8 cellular contexts compared by ENCODE assay signal in genomic region chr7:5636914-5637313, GRCh38. TPM values are rescaled to one million over a fixed set of nuclear protein-coding genes. Genes with fewer than 3 reads are reported as not detected.
A peak's percentile ranks its signal among the peaks of the same experiment; 100 is the strongest.
DNase-seq lines count a peak whose midpoint lies in the region; ATAC-seq and TF ChIP-seq lines count a peak whose summit lies in the region.

No MANE protein-coding gene starts in this region.

- intact Hi-C loops in natural killer cell (cut with micrococcal nuclease) = no loop called here

- no peaks in the 10 kb centered on the region for H3K9me3 Mint-ChIP-seq in natural killer cell

- H3K4me3 ChIP-seq in neuronal stem cell (ENCODE audit: low read length in 2 of 2) = no peak overlapping the region
- no peak overlapping the region for H3K4me3 ChIP-seq in MM.1S (ENCODE audit: low read length)

- no peak overlapping the region for H3K14ac ChIP-seq in neuronal stem cell (ENCODE audit: low read length)

- no CpG with 5 or more reads among the region's 6 CpGs for WGBS in neuronal stem cell (ENCODE audit: extremely low coverage in 2 of 2, insufficient read length in 2 of 2, insufficient replicate concordance in 1 of 2), 2 donors

- H3K4me2 ChIP-seq in neuronal stem cell (ENCODE audit: insufficient read depth, low read length, poor library complexity, severe bottlenecking) = no peak overlapping the region
- H3K4me2 ChIP-seq in MM.1S (ENCODE audit: low read depth, low read length) = no peak overlapping the region

- H2BK15ac ChIP-seq in neuronal stem cell (ENCODE audit: low read length) = no peak overlapping the region

- CTCF ChIA-PET in RWPE1 (lab: Yijun Ruan, JAX) = no interaction called here

- H3K27ac ChIP-seq in RWPE1 = peak overlapping the region; percentile 70
- peak overlapping the region; percentile 59 for H3K27ac ChIP-seq in neuronal stem cell (replicated peaks; ENCODE audit: low read length)
- H3K27ac ChIP-seq in MM.1S (ENCODE audit: low read length) = no peak overlapping the region

- H3K23ac ChIP-seq in neuronal stem cell (ENCODE audit: low read depth, low read length, poor library complexity) = no peak overlapping the region

- H4K20me1 ChIP-seq in MM.1S (ENCODE audit: insufficient read depth, low read length) = no peaks in the 10 kb centered on the region

- H2BK12ac ChIP-seq in neuronal stem cell (ENCODE audit: low read length) = peak overlapping the region; percentile 91

- H3K4ac ChIP-seq in neuronal stem cell (ENCODE audit: low read length) = no peak overlapping the region

- H2BK120ac ChIP-seq in neuronal stem cell (ENCODE audit: low read depth, low read length) = peak overlapping the region; percentile 56

- ATAC-seq in natural killer cell = no peak

- H3K9me3 ChIP-seq in neuronal stem cell (replicated peaks in 1 of 2; ENCODE audit: control insufficient read depth in 2 of 2, insufficient read depth in 1 of 2, low read depth in 1 of 2, low read length in 2 of 2) (no peaks in the 10 kb centered on the region), MM.1S (replicated peaks; ENCODE audit: insufficient read depth, low read length) (no peaks in the 10 kb centered on the region)

- POLR2A ChIA-PET in RWPE1 (lab: Yijun Ruan, JAX; ENCODE audit: low non-redundant PET) = no interaction called here

- H3K9ac ChIP-seq in neuronal stem cell (ENCODE audit: low read depth, low read length, poor library complexity) = no peak overlapping the region
- no peak overlapping the region for H3K9ac ChIP-seq in MM.1S (ENCODE audit: low read length)

- TF ChIP-seq CTCF in RWPE1 (conservative IDR thresholded peaks at IDR 0.05; ENCODE audit: low read depth) = no peak
- no peak for TF ChIP-seq CTCF in MM.1S (IDR thresholded peaks at IDR 0.05; ENCODE audit: low read length)
- no peak for TF ChIP-seq CTCF in natural killer cell (IDR thresholded peaks at IDR 0.05)

- H3K79me2 ChIP-seq in MM.1S (ENCODE audit: low read length) = no peaks in the 10 kb centered on the region

- H3K36me3 ChIP-seq in neuronal stem cell (replicated peaks in 1 of 2; ENCODE audit: control insufficient read depth in 2 of 2, insufficient read depth in 2 of 2, low read length in 2 of 2) (peaks cover 0 to 52% of the 10 kb centered on the region in 2 donors), MM.1S (replicated peaks; ENCODE audit: insufficient read depth, low read length) (0 out of 2 replicates have a peak, but pooled peaks cover 2% of the 10 kb centered on the region)

- no peak overlapping the region for H3K27ac Mint-ChIP-seq in natural killer cell

- no peak overlapping the region for H2BK5ac ChIP-seq in neuronal stem cell (ENCODE audit: low read length)

- H3K4me1 ChIP-seq in neuronal stem cell (ENCODE audit: control insufficient read depth in 2 of 2, insufficient read depth in 1 of 2, low read depth in 1 of 2, low read length in 2 of 2) (peaks cover 39 to 43% of the 10 kb centered on the region in 2 donors), MM.1S (ENCODE audit: low read length) (no peaks in the 10 kb centered on the region)

- no peak overlapping the region for H3K4me3 Mint-ChIP-seq in natural killer cell

- no peak overlapping the region for H4K91ac ChIP-seq in neuronal stem cell (ENCODE audit: low read depth, low read length, poor library complexity)

- H3K27me3 ChIP-seq in neuronal stem cell (ENCODE audit: control insufficient read depth in 3 of 3, insufficient read depth in 3 of 3, low read depth in 1 of 3, low read length in 3 of 3) (no peaks in the 10 kb centered on the region), MM.1S (replicated peaks; ENCODE audit: insufficient read depth, low read length) (no peaks in the 10 kb centered on the region)

- H2AFZ ChIP-seq in neuronal stem cell (ENCODE audit: low read length) (no peak overlapping the region), MM.1S (ENCODE audit: low read length) (no peak overlapping the region)

- peaks cover 8% of the 10 kb centered on the region for H3K36me3 Mint-ChIP-seq in natural killer cell

- peaks cover 4 to 14% of the 10 kb centered on the region in 2 donors for H3K4me1 Mint-ChIP-seq in natural killer cell

- H2AK5ac ChIP-seq in neuronal stem cell (ENCODE audit: low read depth, low read length) = no peak overlapping the region

- no peaks in the 10 kb centered on the region for H3K9me2 ChIP-seq in MM.1S (replicated peaks; ENCODE audit: insufficient read depth, low read length)

- H3K27me3 Mint-ChIP-seq in natural killer cell (ENCODE audit: low read depth in 2 of 2) = no peaks in the 10 kb centered on the region

- peak overlapping the region; percentile 73 for H3K18ac ChIP-seq in neuronal stem cell (ENCODE audit: low read length)

- H4K8ac ChIP-seq in neuronal stem cell (ENCODE audit: low read depth, low read length) = no peak overlapping the region

- H3K79me1 ChIP-seq in neuronal stem cell (ENCODE audit: low read depth, low read length) = no peaks in the 10 kb centered on the region

- H3F3A ChIP-seq in MM.1S (ENCODE audit: insufficient read depth, low read length) = no peaks in the 10 kb centered on the region

- DNase-seq in C1 segment of cervical spinal cord (lab: John Stamatoyannopoulos, UW) (peak in 8 of 14 donors; percentile 23 to 78 (median 34)), RWPE1 (ENCODE audit: low spot score) (peak; percentile 63), fibroblast of the conjunctiva (ENCODE audit: low read depth) (peak; percentile 83), neuronal stem cell (ENCODE audit: low spot score) (no peak), HuH-7.5 (ENCODE audit: low spot score) (no peak), MM.1S (no peak), natural killer cell (no peak), germinal center (ENCODE audit: low spot score) (no peak)

RNA-seq across cellular contexts. Expression of gene FSCN1, which starts 44.3 kb away (rescaled TPM):
- 203 TPM for polyA plus RNA-seq in neuronal stem cell (2013, experiment 1 of 2)
- polyA plus RNA-seq in neuronal stem cell (2013, experiment 2 of 2) = 202 TPM
- 1 to 10 TPM; 3.7 to 6.4 (median 4.8) TPM for total RNA-seq in natural killer cell

Comparison
In these comparisons a context has a peak if more than half of its experiments do, and no peak if none do; other contexts are left out.
1. DNase-seq: peak in C1 segment of cervical spinal cord (8 of 14), RWPE1 (single experiment) and fibroblast of the conjunctiva (single experiment); none in neuronal stem cell (single experiment), HuH-7.5 (single experiment), MM.1S (single experiment), natural killer cell (single experiment) and germinal center (single experiment).